ENCODE assay signal across 27 cellular contexts in genomic region chr5:172415615-172416275, GRCh38. TPM values are rescaled to one million over a fixed set of nuclear protein-coding genes. Genes with fewer than 3 reads are reported as not detected.
DNase-seq lines count a peak whose midpoint lies in the region; ATAC-seq and TF ChIP-seq lines count a peak whose summit lies in the region.
"Had no signal": no experiment of that assay in that cellular context is flagged by ENCODE, and none has a peak within 500 bp of the region (broad histone marks: within the 10 kb centered on the region; RNA-seq: fewer than 3 reads in every experiment).

No MANE protein-coding gene starts in this region.

- DNase-seq in RWPE2 (ENCODE audit: low spot score) (no peak), dorsolateral prefrontal cortex (no peak), ovary (peak in 1 of 5 donors; percentile 10), tibial artery (peak in 1 of 2 donors; percentile 20), cerebellum (ENCODE audit: low spot score) (no peak), glomerular visceral epithelial cell (ENCODE audit: extremely low spot score) (no peak)
- DNase-seq: activated CD4-positive, alpha-beta memory T cell treated with anti-CD3 and anti-CD28 coated beads, Interleukin-2, amount 10 ng/mL, durations not matched to agents 7 days and 5 days; activated CD8-positive, alpha-beta memory T cell treated with anti-CD3 and anti-CD28 coated beads, Interleukin-2, amount 50 U/mL, for 4 hours; activated naive CD4-positive, alpha-beta T cell treated with Interleukin-2 at 50 U/mL for 16 hours; amniotic stem cell; BE2C; DMS153; effector CD8-positive, alpha-beta T cell; head of caudate nucleus; Kasumi-1; midbrain; MV-4-11; naive thymus-derived CD8-positive, alpha-beta T cell; NCI-H1436 treated with DMSO at 0.1 percent for 48 hours; NCI-H226; NCI-H69; psoas muscle; SIG-M5 had no signal

- peak overlapping the region; percentile 58 for H3K27ac ChIP-seq in RWPE2 (ENCODE audit: poor library complexity, severe bottlenecking)
- peak overlapping the region in 37 of 59 donors; percentile 14 to 87 (median 72) for H3K27ac ChIP-seq in dorsolateral prefrontal cortex
- H3K27ac ChIP-seq in ovary = peak overlapping the region; percentile 63 to 65
- H3K27ac ChIP-seq in tibial artery = peak overlapping the region; percentile 18 to 48
- H3K27ac ChIP-seq: epithelial cell of prostate, psoas muscle had no signal

- no peak for TF ChIP-seq EP300 in ovary (IDR thresholded peaks at IDR 0.05)

- peaks cover 21% of the 10 kb centered on the region for H3K36me3 ChIP-seq in RWPE2 (ENCODE audit: low read depth)
- no peaks in the 10 kb centered on the region for H3K36me3 ChIP-seq in ovary
- H3K36me3 ChIP-seq in tibial artery = no peaks in the 10 kb centered on the region
- H3K36me3 ChIP-seq: BE2C had no signal

- TF ChIP-seq CTCF in RWPE2 (IDR thresholded peaks at IDR 0.05; ENCODE audit: poor library complexity, severe bottlenecking) (no peak), dorsolateral prefrontal cortex (IDR thresholded peaks at IDR 0.05 in 54 of 56, conservative IDR thresholded peaks at IDR 0.05 in 2 of 56; ENCODE audit: low read depth in 1 of 56, partially characterized antibody in 56 of 56) (no peak), ovary (IDR thresholded peaks at IDR 0.05) (no peak), tibial artery (IDR thresholded peaks at IDR 0.05) (no peak)

- H3K9me3 ChIP-seq in RWPE2 (ENCODE audit: severe bottlenecking) (no peaks in the 10 kb centered on the region), ovary (no peaks in the 10 kb centered on the region), tibial artery (no peaks in the 10 kb centered on the region)
- H3K9me3 ChIP-seq: BE2C, psoas muscle had no signal

- 95% methylated on average over 12 of the region's 12 CpGs for WGBS in ovary, 3 donors

- intact Hi-C loops in dorsolateral prefrontal cortex (cut with DNase I) (loop anchor here (2.0 to 5.0 kb wide), 2 partner anchors 13 to 43 kb away; no protein-coding TSS in a partner anchor), ovary (cut with DNase I) (loop anchor here in 2 of 4 donors (5.0 kb wide), 1 partner anchor 37 kb away; the partner anchor contains the start of gene SH3PXD2B (in 2 of the 2)), tibial artery (cut with DNase I; ENCODE audit: low total_unique reads) (no loop called here)

- H3K4me3 ChIP-seq in RWPE2 (ENCODE audit: severe bottlenecking) = no peak overlapping the region
- H3K4me3 ChIP-seq in dorsolateral prefrontal cortex = no peak overlapping the region
- H3K4me3 ChIP-seq in ovary = no peak overlapping the region
- no peak overlapping the region for H3K4me3 ChIP-seq in tibial artery
- H3K4me3 ChIP-seq: GM12878, psoas muscle had no signal

- no peak for TF ChIP-seq POLR2A in ovary (IDR thresholded peaks at IDR 0.05)

- H3K27me3 ChIP-seq in RWPE2 (ENCODE audit: insufficient read depth, poor library complexity, severe bottlenecking) (no peaks in the 10 kb centered on the region), dorsolateral prefrontal cortex (no peaks in the 10 kb centered on the region), ovary (no peaks in the 10 kb centered on the region), tibial artery (no peaks in the 10 kb centered on the region)
- H3K27me3 ChIP-seq: BE2C had no signal

- ATAC-seq in RWPE2 (ENCODE audit: low read depth) = no peak
- ATAC-seq in HG03159 (IDR thresholded peaks at IDR 0.05; ENCODE audit: unreplicated experiment) = no peak
- ATAC-seq: GM12878; naive thymus-derived CD8-positive, alpha-beta T cell; psoas muscle; stimulated activated effector memory CD8-positive, alpha-beta T cell treated with anti-CD3 and anti-CD28 coated beads, Interleukin-12 subunit alpha, Interleukin-12 subunit beta, amount 100 ng/mL, for 72 hours had no signal

- H3K4me1 ChIP-seq in RWPE2 (ENCODE audit: insufficient read depth, poor library complexity, severe bottlenecking) = peaks cover 65% of the 10 kb centered on the region
- peaks cover 58% of the 10 kb centered on the region for H3K4me1 ChIP-seq in ovary (ENCODE audit: insufficient read depth)
- H3K4me1 ChIP-seq in tibial artery = peaks cover 0 to 88% (median 65%) of the 10 kb centered on the region in 4 donors
- H3K4me1 ChIP-seq: psoas muscle had no signal

RNA-seq across cellular contexts. Expression of gene SH3PXD2B, which starts 38.6 kb away (rescaled TPM):
- total RNA-seq in dorsolateral prefrontal cortex (10 to 100 TPM in 119 of 120 experiments, 1 to 10 TPM in 1; 9.2 to 63.2 (median 19.7) TPM), ovary (10 to 100 TPM; 13.0 to 71.8 (median 61.1) TPM), cerebellum (21.0 TPM)
- polyA plus RNA-seq in ovary = 10 to 100 TPM; 16.6 to 49.9 TPM
